ENCODE assay signal across 15 cellular contexts in the genomic region with DNA sequence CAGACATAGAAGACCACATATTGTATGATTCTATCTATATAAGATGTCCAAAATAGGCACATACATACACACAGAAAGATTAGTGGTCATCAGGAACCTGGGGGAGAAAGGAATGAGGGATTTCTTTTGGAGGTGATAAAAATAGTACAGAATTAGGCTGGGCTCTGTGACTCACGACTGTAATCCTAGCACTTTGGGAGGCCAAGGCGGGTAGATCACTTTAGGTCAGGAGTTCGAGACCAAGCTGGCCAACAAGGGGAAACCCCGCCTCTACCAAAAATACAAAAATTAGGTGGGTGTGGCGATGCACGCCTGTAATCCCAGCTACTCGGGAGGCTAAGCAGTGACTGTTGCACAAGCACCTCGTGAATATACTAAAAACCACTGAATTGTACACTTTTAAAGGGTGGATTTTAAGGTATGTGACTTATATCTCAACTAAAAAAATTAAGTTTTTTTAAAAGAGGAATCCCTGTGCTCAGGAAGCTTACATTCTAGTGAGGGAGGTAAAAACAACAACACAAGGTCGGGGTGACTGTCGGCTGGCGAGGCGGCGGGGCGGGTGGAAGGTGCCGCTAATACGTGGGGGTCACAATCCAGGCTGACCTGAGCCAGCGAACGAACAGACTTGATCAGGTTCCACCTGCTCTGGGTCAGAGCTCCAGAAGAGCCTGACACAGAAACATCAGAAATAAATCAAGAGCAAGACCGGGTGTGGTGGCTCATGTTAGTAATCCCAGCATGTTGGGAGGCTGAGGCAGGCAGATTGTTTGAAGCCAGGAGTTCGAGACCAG. TPM values are rescaled to one million over a fixed set of nuclear protein-coding genes. Genes with fewer than 3 reads are reported as not detected.
DNase-seq lines count a peak whose midpoint lies in the region; ATAC-seq and TF ChIP-seq lines count a peak whose summit lies in the region.
"Had no signal": no experiment of that assay in that cellular context is flagged by ENCODE, and none has a peak within 500 bp of the region (broad histone marks: within the 10 kb centered on the region; RNA-seq: fewer than 3 reads in every experiment).

No MANE protein-coding gene starts in this region.

- H3K79me2 ChIP-seq in PC-9 (ENCODE audit: low read depth) (no peaks in the 10 kb centered on the region), hepatocyte (no peaks in the 10 kb centered on the region)

- ATAC-seq in stimulated activated naive CD8-positive, alpha-beta T cell treated with anti-CD3 and anti-CD28 coated beads, Interleukin-15, amount 100 ng/mL, for 72 hours: no peak
- ATAC-seq: CD8-positive, alpha-beta T cell; Right ventricle myocardium inferior had no signal

- DNase-seq in stimulated activated naive CD8-positive, alpha-beta T cell treated with anti-CD3 and anti-CD28 coated beads, Interleukin-15, amount 100 ng/mL, for 72 hours: no peak
- DNase-seq in PC-9 (peak in 1 of 2 experiments; percentile 39), hepatocyte (ENCODE audit: low spot score) (no peak), NCI-H2227 (lab: John Stamatoyannopoulos, UW; ENCODE audit: unreplicated experiment) (no peak), cerebellum (ENCODE audit: low spot score) (no peak)
- DNase-seq in stimulated activated naive CD4-positive, alpha-beta T cell treated with Interleukin-2 at 50 U/mL for 16 hours (lab: John Stamatoyannopoulos, UW): no peak
- DNase-seq: CD8-positive, alpha-beta T cell; Kasumi-1; NCI-H1105; NCI-H2081; NK-92 treated with Interleukin-12 subunit alpha and Interleukin-12 subunit beta, amount 100 ng/mL, for 24 hours had no signal

- CTCF ChIA-PET in PC-9 (lab: Charles Lee): no interaction called here

- no peak overlapping the region for H3K4me3 Mint-ChIP-seq in stimulated activated naive CD8-positive, alpha-beta T cell treated with anti-CD3 and anti-CD28 coated beads, Interleukin-15, Interleukin-2, amounts not matched to agents 100 ng/mL and 50 ng/mL, for 24 hours
- no peak overlapping the region for H3K4me3 Mint-ChIP-seq in stimulated activated naive CD8-positive, alpha-beta T cell treated with anti-CD3 and anti-CD28 coated beads, Interleukin-15, amount 100 ng/mL, for 72 hours
- H3K4me3 Mint-ChIP-seq: CD8-positive, alpha-beta T cell; IgD-negative memory B cell had no signal

- no peaks in the 10 kb centered on the region for H3K27me3 ChIP-seq in PC-9 (ENCODE audit: insufficient read depth, low read depth)
- H3K27me3 ChIP-seq in hepatocyte: no peaks in the 10 kb centered on the region
- H3K27me3 ChIP-seq: BLaER1 treated with 17β-estradiol and CSF1 and Interleukin-3, amounts not matched to agents 10 nM and 100 nM had no signal

- H3K9me3 ChIP-seq in PC-9 (ENCODE audit: insufficient read depth, low read depth): no peaks in the 10 kb centered on the region
- no peaks in the 10 kb centered on the region for H3K9me3 ChIP-seq in hepatocyte (ENCODE audit: low read depth)
- H3K9me3 ChIP-seq: BLaER1 treated with 17β-estradiol and CSF1 and Interleukin-3, amounts not matched to agents 10 nM and 100 nM had no signal

- H3K27ac ChIP-seq in PC-9 (peak overlapping the region; percentile 81), hepatocyte (peak overlapping the region; percentile 12)
- H3K27ac ChIP-seq: BLaER1 treated with 17β-estradiol and CSF1 and Interleukin-3, amounts not matched to agents 10 nM and 100 nM had no signal

- H3K4me1 ChIP-seq in PC-9 (replicated peaks; ENCODE audit: insufficient read depth) (peaks cover 29% of the 10 kb centered on the region), hepatocyte (ENCODE audit: insufficient read depth) (no peaks in the 10 kb centered on the region)

- no peak overlapping the region for H3K4me3 ChIP-seq in PC-9
- H3K4me3 ChIP-seq in hepatocyte: no peak overlapping the region
- H3K4me3 ChIP-seq: BLaER1 treated with 17β-estradiol and CSF1 and Interleukin-3, amounts not matched to agents 10 nM and 100 nM had no signal

- no peaks in the 10 kb centered on the region for H3K27me3 Mint-ChIP-seq in stimulated activated naive CD8-positive, alpha-beta T cell treated with anti-CD3 and anti-CD28 coated beads, Interleukin-15, Interleukin-2, amounts not matched to agents 100 ng/mL and 50 ng/mL, for 24 hours
- no peaks in the 10 kb centered on the region for H3K27me3 Mint-ChIP-seq in stimulated activated naive CD8-positive, alpha-beta T cell treated with anti-CD3 and anti-CD28 coated beads, Interleukin-15, amount 100 ng/mL, for 72 hours
- H3K27me3 Mint-ChIP-seq: IgD-negative memory B cell had no signal

- 94% methylated on average over 15 of the region's 20 CpGs for WGBS in hepatocyte (ENCODE audit: low lambda C conversion rate, missing lambda C conversion rate)

- peak overlapping the region; percentile 59 for H3K27ac Mint-ChIP-seq in stimulated activated naive CD8-positive, alpha-beta T cell treated with anti-CD3 and anti-CD28 coated beads, Interleukin-15, Interleukin-2, amounts not matched to agents 100 ng/mL and 50 ng/mL, for 24 hours
- H3K27ac Mint-ChIP-seq in stimulated activated naive CD8-positive, alpha-beta T cell treated with anti-CD3 and anti-CD28 coated beads, Interleukin-15, amount 100 ng/mL, for 72 hours: peak overlapping the region in 1 of 2 donors; percentile 61
- H3K27ac Mint-ChIP-seq: CD8-positive, alpha-beta T cell; IgD-negative memory B cell had no signal

- POLR2A ChIA-PET in PC-9 (lab: Charles Lee; ENCODE audit: unreplicated experiment): no interaction called here

- BruUV-seq in PC-9 (replicated peaks; lab: Mats Ljungman, UMichigan): no TSS peak

- no peaks in the 10 kb centered on the region for H3K4me1 Mint-ChIP-seq in stimulated activated naive CD8-positive, alpha-beta T cell treated with anti-CD3 and anti-CD28 coated beads, Interleukin-15, Interleukin-2, amounts not matched to agents 100 ng/mL and 50 ng/mL, for 24 hours (ENCODE audit: low read depth)
- peaks cover 7% of the 10 kb centered on the region for H3K4me1 Mint-ChIP-seq in stimulated activated naive CD8-positive, alpha-beta T cell treated with anti-CD3 and anti-CD28 coated beads, Interleukin-15, amount 100 ng/mL, for 72 hours
- H3K4me1 Mint-ChIP-seq: IgD-negative memory B cell had no signal

- no peak for TF ChIP-seq CTCF in PC-9 (conservative IDR thresholded peaks at IDR 0.05)
- TF ChIP-seq CTCF in hepatocyte (IDR thresholded peaks at IDR 0.05; ENCODE audit: poor library complexity): no peak

- H4K20me1 ChIP-seq in PC-9 (ENCODE audit: insufficient read depth) (no peaks in the 10 kb centered on the region), hepatocyte (ENCODE audit: insufficient read depth, poor library complexity, severe bottlenecking) (no peaks in the 10 kb centered on the region)
- H4K20me1 ChIP-seq: BLaER1 treated with 17β-estradiol and CSF1 and Interleukin-3, amounts not matched to agents 10 nM and 100 nM had no signal

- H3K9me2 ChIP-seq in PC-9 (ENCODE audit: insufficient read depth) (no peaks in the 10 kb centered on the region), hepatocyte (replicated peaks; ENCODE audit: insufficient read depth) (no peaks in the 10 kb centered on the region)

- H2AFZ ChIP-seq in PC-9: no peak overlapping the region
- no peak overlapping the region for H2AFZ ChIP-seq in hepatocyte

- H3K4me2 ChIP-seq in PC-9 (peak overlapping the region; percentile 30), hepatocyte (no peak overlapping the region)
- H3K4me2 ChIP-seq: BLaER1 treated with 17β-estradiol and CSF1 and Interleukin-3, amounts not matched to agents 10 nM and 100 nM had no signal

- no peaks in the 10 kb centered on the region for H3K9me3 Mint-ChIP-seq in stimulated activated naive CD8-positive, alpha-beta T cell treated with anti-CD3 and anti-CD28 coated beads, Interleukin-15, Interleukin-2, amounts not matched to agents 100 ng/mL and 50 ng/mL, for 24 hours
- H3K9me3 Mint-ChIP-seq in stimulated activated naive CD8-positive, alpha-beta T cell treated with anti-CD3 and anti-CD28 coated beads, Interleukin-15, amount 100 ng/mL, for 72 hours: no peaks in the 10 kb centered on the region
- H3K9me3 Mint-ChIP-seq: CD8-positive, alpha-beta T cell; IgD-negative memory B cell had no signal

- H3F3A ChIP-seq in PC-9 (ENCODE audit: insufficient read depth, low read depth): peaks cover 34% of the 10 kb centered on the region

- H3K36me3 ChIP-seq in PC-9 (ENCODE audit: low read depth): 0 out of 2 replicates have a peak, but pooled peaks cover 5% of the 10 kb centered on the region
- no peaks in the 10 kb centered on the region for H3K36me3 ChIP-seq in hepatocyte (replicated peaks; ENCODE audit: insufficient read depth, low read depth)

- peaks cover 64% of the 10 kb centered on the region for H3K36me3 Mint-ChIP-seq in stimulated activated naive CD8-positive, alpha-beta T cell treated with anti-CD3 and anti-CD28 coated beads, Interleukin-15, Interleukin-2, amounts not matched to agents 100 ng/mL and 50 ng/mL, for 24 hours (ENCODE audit: low read depth)

- intact Hi-C loops in PC-9 (cut with micrococcal nuclease; ENCODE audit: unreplicated experiment): loop anchor here (1.0 kb wide), 2 partner anchors 13 to 64 kb away; no protein-coding TSS in a partner anchor

RNA-seq across cellular contexts. Expression of gene TESMIN, which starts 25.3 kb away (rescaled TPM):
- total RNA-seq in PC-9 (2021) (23.9 and 43.3 TPM in 2 replicates), hepatocyte (1.5 and 1.8 TPM in 2 replicates), cerebellum (3.4 TPM)
- 6.4 and 6.7 TPM in 2 replicates for polyA plus RNA-seq in hepatocyte
